ENCODE assay signal across 16 cellular contexts in the genomic region with DNA sequence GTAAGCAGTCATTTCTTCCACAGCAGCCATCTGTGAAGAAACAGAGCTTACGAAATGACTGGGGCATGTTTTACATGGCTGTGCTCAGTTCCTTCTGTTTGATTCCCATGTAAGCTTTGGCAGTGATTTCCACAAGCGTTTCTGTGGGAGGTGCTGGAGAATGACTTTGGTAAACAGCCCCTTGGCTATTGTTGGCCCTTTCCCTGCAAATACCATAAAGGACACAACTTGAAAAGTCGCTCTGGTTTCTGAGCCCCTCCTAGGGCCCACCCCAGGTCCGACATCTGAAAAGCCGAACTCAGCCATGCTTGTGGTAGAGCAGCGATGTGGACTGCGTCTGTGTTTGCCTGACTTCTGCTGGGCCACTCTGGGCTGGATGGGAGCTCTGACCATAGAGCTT. TPM values are rescaled to one million over a fixed set of nuclear protein-coding genes. Genes with fewer than 3 reads are reported as not detected.
A peak's percentile ranks its signal among the peaks of the same experiment; 100 is the strongest.
DNase-seq lines count a peak whose midpoint lies in the region; ATAC-seq and TF ChIP-seq lines count a peak whose summit lies in the region.
"Had no signal": no experiment of that assay in that cellular context is flagged by ENCODE, and none has a peak within 500 bp of the region (broad histone marks: within the 10 kb centered on the region; RNA-seq: fewer than 3 reads in every experiment).

No MANE protein-coding gene starts in this region.

- no peaks in the 10 kb centered on the region for H3K9me3 Mint-ChIP-seq in T-helper 2 cell treated with Interferon-gamma antibody and Interleukin-4, amounts not matched to agents 5 μg/mL and 100 μg/mL, for 36 hours
- H3K9me3 Mint-ChIP-seq: activated CD4-positive, alpha-beta memory T cell treated with anti-CD3 and anti-CD28 coated beads, Interleukin-2, amount 10 ng/mL, durations not matched to agents 7 days and 5 days had no signal

- H3K4me1 ChIP-seq in fibroblast of lung (ENCODE audit: control insufficient read depth, extremely low read depth, insufficient read depth, low read length) (no peaks in the 10 kb centered on the region), upper lobe of right lung (peaks cover 50% of the 10 kb centered on the region)

- H3K36me3 Mint-ChIP-seq in T-helper 2 cell treated with Interferon-gamma antibody and Interleukin-4, amounts not matched to agents 5 μg/mL and 100 μg/mL, for 36 hours (ENCODE audit: low read depth), result no peaks in the 10 kb centered on the region

- no peaks in the 10 kb centered on the region for H3K79me2 ChIP-seq in fibroblast of lung (ENCODE audit: control insufficient read depth, insufficient read depth, low read length)

- no peak overlapping the region for H2AFZ ChIP-seq in fibroblast of lung (ENCODE audit: low read length)

- no peaks in the 10 kb centered on the region for H3K4me1 Mint-ChIP-seq in T-helper 2 cell treated with Interferon-gamma antibody and Interleukin-4, amounts not matched to agents 5 μg/mL and 100 μg/mL, for 36 hours (ENCODE audit: low read depth)
- H3K4me1 Mint-ChIP-seq: activated CD4-positive, alpha-beta memory T cell treated with anti-CD3 and anti-CD28 coated beads, Interleukin-2, amount 10 ng/mL, durations not matched to agents 7 days and 5 days had no signal

- H3K9me3 ChIP-seq in fibroblast of lung (ENCODE audit: control insufficient read depth, insufficient read depth, low read depth, low read length) (no peaks in the 10 kb centered on the region), upper lobe of right lung (no peaks in the 10 kb centered on the region)
- H3K9me3 ChIP-seq: breast epithelium, mucosa of descending colon had no signal

- no peaks in the 10 kb centered on the region for H3K27me3 Mint-ChIP-seq in T-helper 2 cell treated with Interferon-gamma antibody and Interleukin-4, amounts not matched to agents 5 μg/mL and 100 μg/mL, for 36 hours (ENCODE audit: low read depth)
- H3K27me3 Mint-ChIP-seq: activated CD4-positive, alpha-beta memory T cell treated with anti-CD3 and anti-CD28 coated beads, Interleukin-2, amount 10 ng/mL, durations not matched to agents 7 days and 5 days had no signal

- H3K36me3 ChIP-seq in fibroblast of lung (ENCODE audit: control insufficient read depth, insufficient read depth, low read length) (no peaks in the 10 kb centered on the region), upper lobe of right lung (no peaks in the 10 kb centered on the region)
- H3K36me3 ChIP-seq: breast epithelium had no signal

- H3K27ac ChIP-seq in fibroblast of lung (ENCODE audit: insufficient read depth, low read length), result no peak overlapping the region
- H3K27ac ChIP-seq in upper lobe of right lung, result peak overlapping the region; percentile 72

- H3K4me3 Mint-ChIP-seq in T-helper 2 cell treated with Interferon-gamma antibody and Interleukin-4, amounts not matched to agents 5 μg/mL and 100 μg/mL, for 36 hours, result no peak overlapping the region
- H3K4me3 Mint-ChIP-seq: activated CD4-positive, alpha-beta memory T cell treated with anti-CD3 and anti-CD28 coated beads, Interleukin-2, amount 10 ng/mL, durations not matched to agents 7 days and 5 days had no signal

- H4K20me1 ChIP-seq in fibroblast of lung (ENCODE audit: control insufficient read depth, extremely low read depth, insufficient read depth, low read length), result no peaks in the 10 kb centered on the region

- H3K27ac Mint-ChIP-seq in T-helper 2 cell treated with Interferon-gamma antibody and Interleukin-4, amounts not matched to agents 5 μg/mL and 100 μg/mL, for 36 hours, result no peak overlapping the region
- H3K27ac Mint-ChIP-seq: activated CD4-positive, alpha-beta memory T cell treated with anti-CD3 and anti-CD28 coated beads, Interleukin-2, amount 10 ng/mL, durations not matched to agents 7 days and 5 days had no signal

- DNase-seq in NCI-H446 (lab: John Stamatoyannopoulos, UW) (peak; percentile 22 to 68), fibroblast of lung (ENCODE audit: low read depth in 2 of 2) (peak; percentile 18 to 28), mucosa of gallbladder (ENCODE audit: low spot score) (peak; percentile 18), upper lobe of right lung (no peak), NCI-H524 treated with DMSO at 0.1 percent for 48 hours (lab: John Stamatoyannopoulos, UW) (no peak), NCI-H345 (lab: John Stamatoyannopoulos, UW) (no peak)
- no peak for DNase-seq in T-helper 2 cell treated with Interferon-gamma antibody and Interleukin-4, amounts not matched to agents 5 μg/mL and 100 μg/mL, for 36 hours (ENCODE audit: low spot score)
- DNase-seq: activated CD4-positive, alpha-beta memory T cell treated with anti-CD3 and anti-CD28 coated beads, Interleukin-2, amount 10 ng/mL, durations not matched to agents 7 days and 5 days; activated effector memory CD4-positive, alpha-beta T cell treated with anti-CD3 and anti-CD28 coated beads, Interleukin-2, amount 50 U/mL, for 16 hours; mucosa of descending colon; NCI-H1436; NCI-H748 treated with DMSO at 0.1 percent for 48 hours; RPMI8226; stimulated activated CD4-positive, alpha-beta T cell treated with anti-CD3 and anti-CD28 coated beads, Interleukin-4, amount 100 ng/mL, for 24 hours; stimulated activated naive CD4-positive, alpha-beta T cell had no signal

- H3K27me3 ChIP-seq in fibroblast of lung (ENCODE audit: control insufficient read depth, insufficient read depth, low read length) (no peaks in the 10 kb centered on the region), upper lobe of right lung (no peaks in the 10 kb centered on the region)
- H3K27me3 ChIP-seq: breast epithelium had no signal

- H3K4me3 ChIP-seq in fibroblast of lung (replicated peaks in 1 of 4; ENCODE audit: control extremely low read depth in 1 of 4, insufficient read depth in 1 of 4, low read depth in 3 of 4, low read length in 4 of 4) (peak overlapping the region in 1 of 4 experiments; percentile 5), upper lobe of right lung (peak overlapping the region; percentile 39)
- H3K4me3 ChIP-seq: mucosa of descending colon had no signal

- no peak overlapping the region for H3K4me2 ChIP-seq in fibroblast of lung (ENCODE audit: extremely low read depth, insufficient read depth, low read length)

- ATAC-seq in upper lobe of right lung, result peak; percentile 57
- ATAC-seq: mucosa of descending colon had no signal

- intact Hi-C loops in upper lobe of right lung (cut with DNase I), result no loop called here

- H3K9ac ChIP-seq in fibroblast of lung (ENCODE audit: insufficient read depth, low read length), result no peak overlapping the region

- TF ChIP-seq CTCF in fibroblast of lung (conservative IDR thresholded peaks at IDR 0.05 in 1 of 2, IDR thresholded peaks at IDR 0.05 in 1 of 2; ENCODE audit: low read depth in 1 of 2, low read length in 2 of 2), result no peak
- no peak for TF ChIP-seq CTCF in upper lobe of right lung (IDR thresholded peaks at IDR 0.05)

RNA-seq across cellular contexts. Expression of a gene that starts 3.7 kb away (rescaled TPM):
- total RNA-seq in fibroblast of lung, result 2.8 and 6.2 TPM in 2 replicates
- polyA plus RNA-seq in fibroblast of lung, result 2.3 and 4.6 TPM in 2 replicates
- polyA plus RNA-seq in fibroblast of lung (2012), result 0.83 and 2.1 TPM in 2 replicates
- 1.3 and 4.9 TPM in 2 replicates for polyA minus RNA-seq in fibroblast of lung (ENCODE audit: low replicate concordance)
- 90.3 TPM for total RNA-seq in mucosa of gallbladder
- 369 TPM for total RNA-seq in upper lobe of right lung
- total RNA-seq: activated CD4-positive, alpha-beta memory T cell treated with anti-CD3 and anti-CD28 coated beads, Interleukin-2, amount 10 ng/mL, durations not matched to agents 7 days and 5 days had no signal

Comparison
In these comparisons a context has a peak if more than half of its experiments do, and no peak if none do; other contexts are left out.
1. DNase-seq: peak in NCI-H446 (2 of 2), fibroblast of lung (2 of 2) and mucosa of gallbladder (single experiment); none in upper lobe of right lung (single experiment), NCI-H524 treated with DMSO at 0.1 percent for 48 hours (single experiment), NCI-H345 (single experiment) and T-helper 2 cell treated with Interferon-gamma antibody and Interleukin-4, amounts not matched to agents 5 μg/mL and 100 μg/mL, for 36 hours (single experiment).
2. RNA of a gene that starts 3.7 kb away (total RNA-seq): 369 TPM in upper lobe of right lung (single experiment) and 90.3 TPM in mucosa of gallbladder (single experiment); 2.8 to 6.2 TPM in fibroblast of lung; every median in the first group is over 10 times any median in the second.